1 cellular context compared by ENCODE assay signal in the genomic region with DNA sequence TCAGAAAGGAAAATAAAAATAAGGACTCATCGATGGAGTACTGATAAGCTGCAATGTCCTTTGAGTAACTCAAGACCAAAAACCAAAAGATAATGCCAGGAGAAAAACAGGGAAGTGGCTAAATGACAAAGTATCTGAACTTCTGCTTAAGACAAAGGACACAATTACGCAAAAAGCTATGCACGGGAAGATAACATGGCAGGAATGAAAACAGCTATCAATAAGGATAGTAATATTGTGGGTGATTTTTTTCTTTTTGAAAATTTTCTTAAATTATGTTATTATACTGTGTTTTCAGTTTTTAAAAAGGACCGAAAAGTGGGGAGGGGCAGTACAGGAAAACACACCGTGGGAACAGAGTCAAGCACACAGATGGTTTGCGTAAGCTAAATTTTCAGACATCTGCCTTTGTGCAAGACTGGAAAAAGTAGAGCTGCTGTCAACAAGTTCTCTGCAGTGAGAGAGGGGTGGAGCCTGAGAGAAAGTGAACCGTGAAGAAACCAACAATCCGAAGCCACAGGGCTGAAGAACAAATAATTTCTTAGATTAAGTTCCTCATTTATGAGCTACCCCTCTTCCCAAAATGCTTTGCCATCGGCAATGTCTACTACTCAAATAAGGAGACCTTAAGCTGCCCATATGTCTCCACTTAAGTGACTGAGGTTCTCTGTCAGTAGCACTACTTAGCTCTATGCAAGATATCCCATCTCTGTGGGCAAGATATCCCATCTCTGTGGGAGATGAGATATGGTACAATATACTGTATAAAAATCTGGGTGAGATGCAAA.
TF ChIP-seq lines count a peak whose summit lies in the region.

No MANE protein-coding gene starts in this region.

TF ChIP-seq in K562, 482 proteins besides CTCF, POLR2A, EP300 and RAD21 (continued from another document):
- TF ChIP-seq, protein P1, sequence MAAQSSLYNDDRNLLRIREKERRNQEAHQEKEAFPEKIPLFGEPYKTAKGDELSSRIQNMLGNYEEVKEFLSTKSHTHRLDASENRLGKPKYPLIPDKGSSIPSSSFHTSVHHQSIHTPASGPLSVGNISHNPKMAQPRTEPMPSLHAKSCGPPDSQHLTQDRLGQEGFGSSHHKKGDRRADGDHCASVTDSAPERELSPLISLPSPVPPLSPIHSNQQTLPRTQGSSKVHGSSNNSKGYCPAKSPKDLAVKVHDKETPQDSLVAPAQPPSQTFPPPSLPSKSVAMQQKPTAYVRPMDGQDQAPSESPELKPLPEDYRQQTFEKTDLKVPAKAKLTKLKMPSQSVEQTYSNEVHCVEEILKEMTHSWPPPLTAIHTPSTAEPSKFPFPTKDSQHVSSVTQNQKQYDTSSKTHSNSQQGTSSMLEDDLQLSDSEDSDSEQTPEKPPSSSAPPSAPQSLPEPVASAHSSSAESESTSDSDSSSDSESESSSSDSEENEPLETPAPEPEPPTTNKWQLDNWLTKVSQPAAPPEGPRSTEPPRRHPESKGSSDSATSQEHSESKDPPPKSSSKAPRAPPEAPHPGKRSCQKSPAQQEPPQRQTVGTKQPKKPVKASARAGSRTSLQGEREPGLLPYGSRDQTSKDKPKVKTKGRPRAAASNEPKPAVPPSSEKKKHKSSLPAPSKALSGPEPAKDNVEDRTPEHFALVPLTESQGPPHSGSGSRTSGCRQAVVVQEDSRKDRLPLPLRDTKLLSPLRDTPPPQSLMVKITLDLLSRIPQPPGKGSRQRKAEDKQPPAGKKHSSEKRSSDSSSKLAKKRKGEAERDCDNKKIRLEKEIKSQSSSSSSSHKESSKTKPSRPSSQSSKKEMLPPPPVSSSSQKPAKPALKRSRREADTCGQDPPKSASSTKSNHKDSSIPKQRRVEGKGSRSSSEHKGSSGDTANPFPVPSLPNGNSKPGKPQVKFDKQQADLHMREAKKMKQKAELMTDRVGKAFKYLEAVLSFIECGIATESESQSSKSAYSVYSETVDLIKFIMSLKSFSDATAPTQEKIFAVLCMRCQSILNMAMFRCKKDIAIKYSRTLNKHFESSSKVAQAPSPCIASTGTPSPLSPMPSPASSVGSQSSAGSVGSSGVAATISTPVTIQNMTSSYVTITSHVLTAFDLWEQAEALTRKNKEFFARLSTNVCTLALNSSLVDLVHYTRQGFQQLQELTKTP (IDR thresholded peaks at IDR 0.05; ENCODE audit: low read depth in 1 of 2, partially characterized antibody in 2 of 2) = peak in 1 of 2 experiments; percentile 27
- TF ChIP-seq STAT5A (IDR thresholded peaks at IDR 0.05; ENCODE audit: borderline replicate concordance, low read length) = no peak
- TF ChIP-seq SMARCE1 (IDR thresholded peaks at IDR 0.05) = peak; percentile 93
- TF ChIP-seq KAT2B (IDR thresholded peaks at IDR 0.05; ENCODE audit: low read depth, low read length) = no peak
- peak in 1 of 3 experiments; percentile 35; a peak in 2 of 6 replicates for TF ChIP-seq ZBTB11 (CRISPR knock-in tag; IDR thresholded peaks at IDR 0.05)
- TF ChIP-seq FOXK2 (conservative IDR thresholded peaks at IDR 0.05 in 1 of 2, IDR thresholded peaks at IDR 0.05 in 1 of 2; ENCODE audit: low read depth in 2 of 2) = peak; percentile 49 to 58; a peak in 3 of 4 replicates
- TF ChIP-seq TEAD4 (IDR thresholded peaks at IDR 0.05; ENCODE audit: low read length) = peak; percentile 54; the same call in 1 of the 2 replicates
- no peak for TF ChIP-seq TEAD4 (CRISPR knock-in tag; IDR thresholded peaks at IDR 0.05; ENCODE audit: borderline replicate concordance)
- TF ChIP-seq CBFA2T3 (IDR thresholded peaks at IDR 0.05) = peak; percentile 54; the same call in 1 of the 2 replicates
- TF ChIP-seq ZNF592 (IDR thresholded peaks at IDR 0.05) = peak; percentile 67; the same call in 1 of the 2 replicates
- no peak for TF ChIP-seq ATF1 (CRISPR knock-in tag; IDR thresholded peaks at IDR 0.05)
- peak; percentile 49 for TF ChIP-seq ATF1 (tag; IDR thresholded peaks at IDR 0.05)
- peak; percentile 35; the same call in 1 of the 2 replicates for TF ChIP-seq GATAD2A (IDR thresholded peaks at IDR 0.05)
- TF ChIP-seq LCOR (CRISPR knock-in tag; IDR thresholded peaks at IDR 0.05) = no peak; the same call in 1 of the 2 replicates
- no peak for TF ChIP-seq TAF15 (IDR thresholded peaks at IDR 0.05; ENCODE audit: low read depth, low read length)
- TF ChIP-seq NEUROD1 (IDR thresholded peaks at IDR 0.05; ENCODE audit: borderline replicate concordance, low read depth, low read length, partially characterized antibody) = peak; percentile 20
- TF ChIP-seq, protein P2, sequence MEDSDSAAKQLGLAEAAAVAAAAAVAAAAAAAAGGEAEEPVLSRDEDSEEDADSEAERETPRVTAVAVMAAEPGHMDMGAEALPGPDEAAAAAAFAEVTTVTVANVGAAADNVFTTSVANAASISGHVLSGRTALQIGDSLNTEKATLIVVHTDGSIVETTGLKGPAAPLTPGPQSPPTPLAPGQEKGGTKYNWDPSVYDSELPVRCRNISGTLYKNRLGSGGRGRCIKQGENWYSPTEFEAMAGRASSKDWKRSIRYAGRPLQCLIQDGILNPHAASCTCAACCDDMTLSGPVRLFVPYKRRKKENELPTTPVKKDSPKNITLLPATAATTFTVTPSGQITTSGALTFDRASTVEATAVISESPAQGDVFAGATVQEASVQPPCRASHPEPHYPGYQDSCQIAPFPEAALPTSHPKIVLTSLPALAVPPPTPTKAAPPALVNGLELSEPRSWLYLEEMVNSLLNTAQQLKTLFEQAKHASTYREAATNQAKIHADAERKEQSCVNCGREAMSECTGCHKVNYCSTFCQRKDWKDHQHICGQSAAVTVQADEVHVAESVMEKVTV (CRISPR knock-in tag; IDR thresholded peaks at IDR 0.05) = 0 out of 2 replicates have a peak, but pooled peaks have one; percentile 4
- peak; percentile 98 for TF ChIP-seq SPI1 (IDR thresholded peaks at IDR 0.05; ENCODE audit: borderline replicate concordance, low read depth, low read length)
- peak; percentile 79; the same call in 1 of the 2 replicates for TF ChIP-seq LEF1 (IDR thresholded peaks at IDR 0.05)
- peak; percentile 58; the same call in 1 of the 2 replicates for TF ChIP-seq BACH1 (tag; IDR thresholded peaks at IDR 0.05)
- TF ChIP-seq, protein P3, sequence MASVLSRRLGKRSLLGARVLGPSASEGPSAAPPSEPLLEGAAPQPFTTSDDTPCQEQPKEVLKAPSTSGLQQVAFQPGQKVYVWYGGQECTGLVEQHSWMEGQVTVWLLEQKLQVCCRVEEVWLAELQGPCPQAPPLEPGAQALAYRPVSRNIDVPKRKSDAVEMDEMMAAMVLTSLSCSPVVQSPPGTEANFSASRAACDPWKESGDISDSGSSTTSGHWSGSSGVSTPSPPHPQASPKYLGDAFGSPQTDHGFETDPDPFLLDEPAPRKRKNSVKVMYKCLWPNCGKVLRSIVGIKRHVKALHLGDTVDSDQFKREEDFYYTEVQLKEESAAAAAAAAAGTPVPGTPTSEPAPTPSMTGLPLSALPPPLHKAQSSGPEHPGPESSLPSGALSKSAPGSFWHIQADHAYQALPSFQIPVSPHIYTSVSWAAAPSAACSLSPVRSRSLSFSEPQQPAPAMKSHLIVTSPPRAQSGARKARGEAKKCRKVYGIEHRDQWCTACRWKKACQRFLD (CRISPR knock-in tag; IDR thresholded peaks at IDR 0.05) = 0 out of 2 replicates have a peak, but pooled peaks have one; percentile 28
- TF ChIP-seq KHSRP (IDR thresholded peaks at IDR 0.05) = no peak
- 0 out of 2 replicates have a peak, but pooled peaks have one; percentile 2 for TF ChIP-seq NFIC (IDR thresholded peaks at IDR 0.05)
- 0 out of 2 replicates have a peak, but pooled peaks have one; percentile 31 for TF ChIP-seq DMBX1 (CRISPR knock-in tag; IDR thresholded peaks at IDR 0.05; ENCODE audit: borderline replicate concordance)
- peak; percentile 59; the same call in 1 of the 2 replicates for TF ChIP-seq ADNP (tag; IDR thresholded peaks at IDR 0.05)
- 0 out of 2 replicates have a peak, but pooled peaks have one; percentile 49 for TF ChIP-seq ZNF583 (CRISPR knock-in tag; IDR thresholded peaks at IDR 0.05)
- peak; percentile 16; the same call in 1 of the 2 replicates for TF ChIP-seq MTA1 (IDR thresholded peaks at IDR 0.05; ENCODE audit: borderline replicate concordance)
- TF ChIP-seq NCOR1 (IDR thresholded peaks at IDR 0.05) = peak; percentile 47; the same call in 1 of the 2 replicates
- no peak for TF ChIP-seq PHB (CRISPR knock-in tag; IDR thresholded peaks at IDR 0.05)
- peak; percentile 75 for TF ChIP-seq HNRNPLL (IDR thresholded peaks at IDR 0.05; ENCODE audit: low read depth, low read length, poor library complexity, severe bottlenecking)
- TF ChIP-seq ZNF3 (CRISPR knock-in tag; IDR thresholded peaks at IDR 0.05) = 0 out of 2 replicates have a peak, but pooled peaks have one; percentile 35
- TF ChIP-seq, protein P4, sequence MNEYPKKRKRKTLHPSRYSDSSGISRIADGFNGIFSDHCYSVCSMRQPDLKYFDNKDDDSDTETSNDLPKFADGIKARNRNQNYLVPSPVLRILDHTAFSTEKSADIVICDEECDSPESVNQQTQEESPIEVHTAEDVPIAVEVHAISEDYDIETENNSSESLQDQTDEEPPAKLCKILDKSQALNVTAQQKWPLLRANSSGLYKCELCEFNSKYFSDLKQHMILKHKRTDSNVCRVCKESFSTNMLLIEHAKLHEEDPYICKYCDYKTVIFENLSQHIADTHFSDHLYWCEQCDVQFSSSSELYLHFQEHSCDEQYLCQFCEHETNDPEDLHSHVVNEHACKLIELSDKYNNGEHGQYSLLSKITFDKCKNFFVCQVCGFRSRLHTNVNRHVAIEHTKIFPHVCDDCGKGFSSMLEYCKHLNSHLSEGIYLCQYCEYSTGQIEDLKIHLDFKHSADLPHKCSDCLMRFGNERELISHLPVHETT (CRISPR knock-in tag; conservative IDR thresholded peaks at IDR 0.05 in 1 of 2, IDR thresholded peaks at IDR 0.05 in 1 of 2) = peak in 1 of 2 experiments; percentile 82; a peak in 2 of 4 replicates
- TF ChIP-seq EP400 (IDR thresholded peaks at IDR 0.05) = 0 out of 2 replicates have a peak, but pooled peaks have one; percentile 20
- peak; percentile 97 for TF ChIP-seq SOX6 (IDR thresholded peaks at IDR 0.05)
- TF ChIP-seq, protein P5, sequence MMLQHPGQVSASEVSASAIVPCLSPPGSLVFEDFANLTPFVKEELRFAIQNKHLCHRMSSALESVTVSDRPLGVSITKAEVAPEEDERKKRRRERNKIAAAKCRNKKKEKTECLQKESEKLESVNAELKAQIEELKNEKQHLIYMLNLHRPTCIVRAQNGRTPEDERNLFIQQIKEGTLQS (IDR thresholded peaks at IDR 0.05) = peak; percentile 18; the same call in 1 of the 2 replicates
- TF ChIP-seq, protein P5 (CRISPR knock-in tag; conservative IDR thresholded peaks at IDR 0.05) = no peak
